Comparison of ENCODE assay signal across 17 cellular contexts in genomic region chr17:74297941-74298340, GRCh38. TPM values are rescaled to one million over a fixed set of nuclear protein-coding genes. Genes with fewer than 3 reads are reported as not detected.
A peak's percentile ranks its signal among the peaks of the same experiment; 100 is the strongest.
DNase-seq lines count a peak whose midpoint lies in the region; ATAC-seq lines count a peak whose summit lies in the region.
"Had no signal": no experiment of that assay in that cellular context is flagged by ENCODE, and none has a peak within 500 bp of the region (broad histone marks: within the 10 kb centered on the region; RNA-seq: fewer than 3 reads in every experiment).

No MANE protein-coding gene starts in this region.

- peak overlapping the region; percentile 24 for H3K4me3 Mint-ChIP-seq in activated naive CD8-positive, alpha-beta T cell treated with anti-CD3 and anti-CD28 coated beads, Interleukin-2, amount 50 U/mL, for 24 hours
- H3K4me3 Mint-ChIP-seq in activated naive CD8-positive, alpha-beta T cell treated with anti-CD3 and anti-CD28 coated beads for 36 hours, result no peak overlapping the region

- ATAC-seq in activated naive CD8-positive, alpha-beta T cell treated with anti-CD3 and anti-CD28 coated beads, Interleukin-2, amount 50 U/mL, for 24 hours, result peak; percentile 99
- ATAC-seq in stimulated activated naive CD8-positive, alpha-beta T cell treated with anti-CD3 and anti-CD28 coated beads, Interleukin-15, Interleukin-2, amounts not matched to agents 100 U/mL and 50 U/mL, for 24 hours, result peak; percentile 99

- peak overlapping the region; percentile 63 for H3K27ac ChIP-seq in epithelial cell of prostate

- peak; percentile 54 for DNase-seq in activated naive CD8-positive, alpha-beta T cell treated with anti-CD3 and anti-CD28 coated beads, Interleukin-2, amount 50 U/mL, for 24 hours
- DNase-seq in activated naive CD8-positive, alpha-beta T cell treated with anti-CD3 and anti-CD28 coated beads for 36 hours, result no peak
- DNase-seq in RPMI7951 (ENCODE audit: low read depth) (peak; percentile 46), epithelial cell of prostate (ENCODE audit: low read depth, low spot score) (no peak), NCI-H128 (lab: John Stamatoyannopoulos, UW; ENCODE audit: unreplicated experiment) (no peak), iPS-NIHi7 (ENCODE audit: extremely low spot score) (no peak), NAMALWA (ENCODE audit: low spot score) (no peak)
- peak; percentile 58 for DNase-seq in stimulated activated naive CD8-positive, alpha-beta T cell treated with anti-CD3 and anti-CD28 coated beads, Interleukin-15, Interleukin-2, amounts not matched to agents 100 U/mL and 50 U/mL, for 24 hours
- DNase-seq: activated CD4-positive, alpha-beta T cell treated with anti-CD3 and anti-CD28 coated beads, Interleukin-2, amount 50 U/mL, for 1 hour; AML-193; dermis blood vessel endothelial cell; DMS79 treated with DMSO at 0.1 percent for 48 hours; mesendoderm; NCI-H1105 treated with DMSO at 0.1 percent for 48 hours; NCI-H226; occipital lobe had no signal

- no peaks in the 10 kb centered on the region for H3K36me3 Mint-ChIP-seq in activated naive CD8-positive, alpha-beta T cell treated with anti-CD3 and anti-CD28 coated beads, Interleukin-2, amount 50 U/mL, for 24 hours (ENCODE audit: low read depth)
- no peaks in the 10 kb centered on the region for H3K36me3 Mint-ChIP-seq in activated naive CD8-positive, alpha-beta T cell treated with anti-CD3 and anti-CD28 coated beads for 36 hours

- H3K27ac Mint-ChIP-seq in activated naive CD8-positive, alpha-beta T cell treated with anti-CD3 and anti-CD28 coated beads, Interleukin-2, amount 50 U/mL, for 24 hours, result peak overlapping the region; percentile 57
- H3K27ac Mint-ChIP-seq in activated naive CD8-positive, alpha-beta T cell treated with anti-CD3 and anti-CD28 coated beads for 36 hours, result no peak overlapping the region

- H3K27me3 Mint-ChIP-seq in activated naive CD8-positive, alpha-beta T cell treated with anti-CD3 and anti-CD28 coated beads, Interleukin-2, amount 50 U/mL, for 24 hours, result peaks cover 11% of the 10 kb centered on the region
- peaks cover 10% of the 10 kb centered on the region for H3K27me3 Mint-ChIP-seq in activated naive CD8-positive, alpha-beta T cell treated with anti-CD3 and anti-CD28 coated beads for 36 hours

- H3K9me3 Mint-ChIP-seq in activated naive CD8-positive, alpha-beta T cell treated with anti-CD3 and anti-CD28 coated beads, Interleukin-2, amount 50 U/mL, for 24 hours, result peaks cover 4% of the 10 kb centered on the region
- H3K9me3 Mint-ChIP-seq in activated naive CD8-positive, alpha-beta T cell treated with anti-CD3 and anti-CD28 coated beads for 36 hours, result peaks cover 2% of the 10 kb centered on the region

- H3K4me1 Mint-ChIP-seq in activated naive CD8-positive, alpha-beta T cell treated with anti-CD3 and anti-CD28 coated beads, Interleukin-2, amount 50 U/mL, for 24 hours, result peaks cover 33% of the 10 kb centered on the region
- H3K4me1 Mint-ChIP-seq in activated naive CD8-positive, alpha-beta T cell treated with anti-CD3 and anti-CD28 coated beads for 36 hours, result peaks cover 3% of the 10 kb centered on the region

RNA-seq across cellular contexts. Expression of gene DNAI2, which starts 23.9 kb away (rescaled TPM):
- total RNA-seq in activated naive CD8-positive, alpha-beta T cell treated with anti-CD3 and anti-CD28 coated beads for 36 hours, result not detected
- not detected in 2 replicates for total RNA-seq in RPMI7951 (2014; rRNA removed; shearing (Covaris generic))
- total RNA-seq: dermis blood vessel endothelial cell, occipital lobe, smooth muscle cell had no signal

RNA-seq across cellular contexts. Expression of gene KIF19, which starts 28.1 kb away (rescaled TPM):
- total RNA-seq in activated naive CD8-positive, alpha-beta T cell treated with anti-CD3 and anti-CD28 coated beads for 36 hours, result under 1 TPM in 1 of 2 experiments, not detected in 1; 0.08 TPM
- total RNA-seq in RPMI7951 (2014; rRNA removed; shearing (Covaris generic)), result not detected in 2 replicates
- total RNA-seq: occipital lobe, smooth muscle cell had no signal

Comparison
In these comparisons a context has a peak if more than half of its experiments do, and no peak if none do; other contexts are left out.
1. DNase-seq: peak in activated naive CD8-positive, alpha-beta T cell treated with anti-CD3 and anti-CD28 coated beads, Interleukin-2, amount 50 U/mL, for 24 hours (single experiment), RPMI7951 (single experiment) and stimulated activated naive CD8-positive, alpha-beta T cell treated with anti-CD3 and anti-CD28 coated beads, Interleukin-15, Interleukin-2, amounts not matched to agents 100 U/mL and 50 U/mL, for 24 hours (single experiment); none in activated naive CD8-positive, alpha-beta T cell treated with anti-CD3 and anti-CD28 coated beads for 36 hours (single experiment), epithelial cell of prostate (single experiment), NCI-H128 (single experiment), iPS-NIHi7 (single experiment) and NAMALWA (single experiment).